Comparison of ENCODE assay signal across 1 cellular context in genomic region chr6:110338820-110339470, GRCh38.
TF ChIP-seq lines count a peak whose summit lies in the region.

No MANE protein-coding gene starts in this region.

TF ChIP-seq in IMR-90, 13 proteins besides CTCF, POLR2A, EP300 and RAD21 (continued from another document):
- no peak for TF ChIP-seq CHD1 (IDR thresholded peaks at IDR 0.05; ENCODE audit: low read depth, low read length)
- TF ChIP-seq SMC3 (IDR thresholded peaks at IDR 0.05; ENCODE audit: low read depth, low read length): no peak
